In genomic region chr10:25828475-25828874, GRCh38 we compare ENCODE assay signal across 21 cellular contexts.
A peak's percentile ranks its signal among the peaks of the same experiment; 100 is the strongest.
DNase-seq lines count a peak whose midpoint lies in the region; TF ChIP-seq lines count a peak whose summit lies in the region.
"Had no signal": no experiment of that assay in that cellular context is flagged by ENCODE, and none has a peak within 500 bp of the region (broad histone marks: within the 10 kb centered on the region; RNA-seq: fewer than 3 reads in every experiment).

No MANE protein-coding gene starts in this region.

- H4K12ac ChIP-seq in trophoblast cell (ENCODE audit: low read depth, low read length): no peak overlapping the region

- TF ChIP-seq EP300 in neural cell (conservative IDR thresholded peaks at IDR 0.05; ENCODE audit: poor library complexity, severe bottlenecking): no peak

- H3K23ac ChIP-seq in trophoblast cell (ENCODE audit: low read length): no peak overlapping the region

- no peak overlapping the region for H2BK5ac ChIP-seq in trophoblast cell (ENCODE audit: low read depth, low read length, poor library complexity)

- no peaks in the 10 kb centered on the region for H3K4me1 ChIP-seq in trophoblast cell (ENCODE audit: control insufficient read depth in 1 of 2, insufficient read depth in 2 of 2, low read length in 2 of 2)
- H3K4me1 ChIP-seq: BLaER1, SJCRH30 had no signal

- H3K4me1 Mint-ChIP-seq in brain: peaks cover 57% of the 10 kb centered on the region
- H3K4me1 Mint-ChIP-seq: CD4-positive, CD25-positive, alpha-beta regulatory T cell; IgD-negative memory B cell had no signal

- H3F3A ChIP-seq in neural cell (ENCODE audit: insufficient read depth, low read length, poor library complexity, severe bottlenecking): peaks cover 10% of the 10 kb centered on the region

- DNase-seq in NCI-H146 (lab: John Stamatoyannopoulos, UW) (peak; percentile 13), NCI-H146 treated with DMSO at 0.1 percent for 48 hours (lab: John Stamatoyannopoulos, UW; ENCODE audit: unreplicated experiment) (no peak), NCI-H774 (lab: John Stamatoyannopoulos, UW) (peak; percentile 77), GM19240 (ENCODE audit: insufficient read length, low spot score) (no peak), trophoblast cell (no peak)
- no peak for DNase-seq in central memory CD4-positive, alpha-beta T cell
- DNase-seq: CD4-positive, CD25-positive, alpha-beta regulatory T cell; MM.1S; NCI-H1436 treated with DMSO at 0.1 percent for 48 hours; NCI-H2029; NCI-H226; NCI-H510A; PC-9; SJCRH30; T-helper 2 cell had no signal

- peak overlapping the region in 3 of 5 experiments; percentile 23 to 90 (median 46) for H3K27ac Mint-ChIP-seq in brain
- H3K27ac Mint-ChIP-seq: CD4-positive, CD25-positive, alpha-beta regulatory T cell; IgD-negative memory B cell had no signal

- H3K9ac ChIP-seq in neural cell (ENCODE audit: low read length) (no peak overlapping the region), trophoblast cell (ENCODE audit: low read length) (no peak overlapping the region)
- H3K9ac ChIP-seq: BLaER1, KMS-11 had no signal

- H3K9me2 ChIP-seq in neural cell (ENCODE audit: insufficient read depth, low read length): no peaks in the 10 kb centered on the region

- no peak overlapping the region for H3K4me3 Mint-ChIP-seq in brain
- H3K4me3 Mint-ChIP-seq: CD4-positive, CD25-positive, alpha-beta regulatory T cell; IgD-negative memory B cell had no signal

- H2AK5ac ChIP-seq in trophoblast cell (ENCODE audit: low read length): no peak overlapping the region

- no peaks in the 10 kb centered on the region for H3K36me3 Mint-ChIP-seq in brain
- H3K36me3 Mint-ChIP-seq: CD4-positive, CD25-positive, alpha-beta regulatory T cell; IgD-negative memory B cell had no signal

- H2AFZ ChIP-seq in neural cell (ENCODE audit: low read depth, low read length) (no peak overlapping the region), trophoblast cell (ENCODE audit: insufficient read depth, low read length, poor library complexity) (no peak overlapping the region)
- H2AFZ ChIP-seq: PC-9 had no signal

- H3K79me2 ChIP-seq in neural cell (replicated peaks; ENCODE audit: insufficient read depth, low read length) (peaks cover 8% of the 10 kb centered on the region), trophoblast cell (ENCODE audit: control insufficient read depth, insufficient read depth, low read length, poor library complexity) (no peaks in the 10 kb centered on the region)

- no peaks in the 10 kb centered on the region for H4K20me1 ChIP-seq in neural cell (ENCODE audit: insufficient read depth)
- H4K20me1 ChIP-seq: BLaER1 had no signal

- no peak overlapping the region for H3K14ac ChIP-seq in trophoblast cell (ENCODE audit: low read length)

- H4K8ac ChIP-seq in trophoblast cell (ENCODE audit: low read depth, low read length): no peak overlapping the region

- H3K9me3 ChIP-seq in neural cell (ENCODE audit: low read length) (no peaks in the 10 kb centered on the region), trophoblast cell (ENCODE audit: insufficient read depth, low read depth, low read length) (peaks cover 1% of the 10 kb centered on the region)
- H3K9me3 ChIP-seq: BLaER1, SJCRH30 had no signal

- no peaks in the 10 kb centered on the region for H3K36me3 ChIP-seq in neural cell (ENCODE audit: insufficient read depth, low read length)
- H3K36me3 ChIP-seq in trophoblast cell (ENCODE audit: control insufficient read depth in 1 of 2, insufficient read depth in 2 of 2, low read length in 2 of 2): no peaks in the 10 kb centered on the region
- H3K36me3 ChIP-seq: BLaER1, SJCRH30 had no signal

- H3K4me3 ChIP-seq in neural cell (ENCODE audit: low read length) (no peak overlapping the region), trophoblast cell (ENCODE audit: low read depth, low read length) (no peak overlapping the region)
- H3K4me3 ChIP-seq: BLaER1, PC-9, SJCRH30 had no signal

- no peaks in the 10 kb centered on the region for H3K27me3 ChIP-seq in neural cell (ENCODE audit: insufficient read depth, low read depth, low read length)
- no peaks in the 10 kb centered on the region for H3K27me3 ChIP-seq in trophoblast cell (ENCODE audit: insufficient read depth, low read length)
- H3K27me3 ChIP-seq: BLaER1, SJCRH30 had no signal

- no peak for TF ChIP-seq CTCF in brain (conservative IDR thresholded peaks at IDR 0.05)
- TF ChIP-seq CTCF in neural cell (IDR thresholded peaks at IDR 0.05; ENCODE audit: poor library complexity, severe bottlenecking): no peak

- H3K27ac ChIP-seq in neural cell (ENCODE audit: low read length) (peak overlapping the region; percentile 89), trophoblast cell (ENCODE audit: low read depth, low read length) (no peak overlapping the region)
- H3K27ac ChIP-seq: BLaER1, HL-60, KMS-11, PC-9, SJCRH30 had no signal

- no peak overlapping the region for H3K4ac ChIP-seq in trophoblast cell (ENCODE audit: low read depth, low read length)

- no peak overlapping the region for H3K18ac ChIP-seq in trophoblast cell (ENCODE audit: low read length)

- WGBS in trophoblast cell (ENCODE audit: extremely low coverage, insufficient coverage, insufficient read length): no CpG with 5 or more reads among the region's 4 CpGs

- no peak for TF ChIP-seq RAD21 in neural cell (conservative IDR thresholded peaks at IDR 0.05)

- no peak overlapping the region for H2BK120ac ChIP-seq in trophoblast cell (ENCODE audit: insufficient read depth, low read length, poor library complexity)

- H3K9me3 Mint-ChIP-seq in brain: no peaks in the 10 kb centered on the region
- H3K9me3 Mint-ChIP-seq: CD4-positive, CD25-positive, alpha-beta regulatory T cell; IgD-negative memory B cell had no signal

- H3K4me2 ChIP-seq in neural cell (ENCODE audit: low read length): no peak overlapping the region
- H3K4me2 ChIP-seq in trophoblast cell (ENCODE audit: low read length): no peak overlapping the region
- H3K4me2 ChIP-seq: BLaER1, KMS-11, PC-9 had no signal

- H3K79me1 ChIP-seq in trophoblast cell (ENCODE audit: low read length): no peaks in the 10 kb centered on the region

- no peaks in the 10 kb centered on the region for H3K27me3 Mint-ChIP-seq in brain
- H3K27me3 Mint-ChIP-seq: CD4-positive, CD25-positive, alpha-beta regulatory T cell; IgD-negative memory B cell had no signal

- H4K91ac ChIP-seq in trophoblast cell (ENCODE audit: low read depth, low read length): no peak overlapping the region

- no peak overlapping the region for H2BK12ac ChIP-seq in trophoblast cell (ENCODE audit: low read length)

TF ChIP-seq in neural cell, 6 proteins besides CTCF, POLR2A, EP300 and RAD21:
- no peak for TF ChIP-seq SMC3 (conservative IDR thresholded peaks at IDR 0.05; ENCODE audit: poor library complexity)
- no peak for TF ChIP-seq REST (IDR thresholded peaks at IDR 0.05; ENCODE audit: borderline replicate concordance)
- no peak for TF ChIP-seq MXI1 (conservative IDR thresholded peaks at IDR 0.05; ENCODE audit: poor library complexity, severe bottlenecking)
- no peak for TF ChIP-seq POLR2AphosphoS5 (IDR thresholded peaks at IDR 0.05)
- no peak for TF ChIP-seq TAF1 (IDR thresholded peaks at IDR 0.05; ENCODE audit: low read depth)
- no peak for TF ChIP-seq EZH2 (IDR thresholded peaks at IDR 0.05; ENCODE audit: borderline replicate concordance, insufficient read depth, low read length, poor library complexity, severe bottlenecking)

Comparison
In these comparisons a context has a peak if more than half of its experiments do, and no peak if none do; other contexts are left out.
1. DNase-seq: peak in NCI-H146 (single experiment) and NCI-H774 (single experiment); none in NCI-H146 treated with DMSO at 0.1 percent for 48 hours (single experiment), GM19240 (single experiment), trophoblast cell (0 of 2) and central memory CD4-positive, alpha-beta T cell (single experiment).